ENCODE assay signal across 24 cellular contexts in genomic region chr5:142277796-142278195, GRCh38. TPM values are rescaled to one million over a fixed set of nuclear protein-coding genes. Genes with fewer than 3 reads are reported as not detected.
DNase-seq lines count a peak whose midpoint lies in the region; ATAC-seq and TF ChIP-seq lines count a peak whose summit lies in the region.
"Had no signal": no experiment of that assay in that cellular context is flagged by ENCODE, and none has a peak within 500 bp of the region (broad histone marks: within the 10 kb centered on the region; RNA-seq: fewer than 3 reads in every experiment).

No MANE protein-coding gene starts in this region.

- no peak for ATAC-seq in GM18511 (IDR thresholded peaks at IDR 0.05; ENCODE audit: unreplicated experiment)

- POLR2A ChIA-PET in Caco-2 (lab: Charles Lee), result no interaction called here
- POLR2A ChIA-PET in PC-9 (lab: Charles Lee; ENCODE audit: unreplicated experiment), result no interaction called here

- H3K27ac ChIP-seq in PC-9, result no peak overlapping the region
- H3K27ac ChIP-seq: HL-60 had no signal

- no peak overlapping the region for H2AFZ ChIP-seq in PC-9

- peak overlapping the region; percentile 16 for H3K27ac Mint-ChIP-seq in Caco-2 (ENCODE audit: unreplicated experiment)
- H3K27ac Mint-ChIP-seq in nephron, result peak overlapping the region; percentile 96 to 98 (median 98)
- H3K27ac Mint-ChIP-seq in mesothelial cell of epicardium, result no peak overlapping the region
- H3K27ac Mint-ChIP-seq: CD4-positive, alpha-beta T cell; H9; IgD-negative memory B cell had no signal

- no peaks in the 10 kb centered on the region for H3K27me3 ChIP-seq in Caco-2 (replicated peaks; ENCODE audit: control insufficient read depth, insufficient read depth, low read length)
- no peaks in the 10 kb centered on the region for H3K27me3 ChIP-seq in PC-9 (ENCODE audit: insufficient read depth, low read depth)
- H3K27me3 ChIP-seq: MG63 had no signal

- H3K9me2 ChIP-seq in PC-9 (ENCODE audit: insufficient read depth), result no peaks in the 10 kb centered on the region
- H3K9me2 ChIP-seq: SK-N-SH had no signal

- intact Hi-C loops in Caco-2 (cut with micrococcal nuclease; ENCODE audit: unreplicated experiment), result no loop called here
- intact Hi-C loops in PC-9 (cut with micrococcal nuclease; ENCODE audit: unreplicated experiment), result loop anchor here (5.0 kb wide), 1 partner anchor 60 kb away; no protein-coding TSS in a partner anchor

- H3K4me3 ChIP-seq in Caco-2 (ENCODE audit: low read depth, low read length), result no peak overlapping the region
- H3K4me3 ChIP-seq in PC-9, result no peak overlapping the region
- H3K4me3 ChIP-seq: MG63 had no signal

- peaks cover 10% of the 10 kb centered on the region; the same call in 1 of the 2 replicates for H3F3A ChIP-seq in PC-9 (ENCODE audit: insufficient read depth, low read depth)

- no peaks in the 10 kb centered on the region for H3K9me3 Mint-ChIP-seq in Caco-2 (ENCODE audit: unreplicated experiment)
- no peaks in the 10 kb centered on the region for H3K9me3 Mint-ChIP-seq in nephron
- no peaks in the 10 kb centered on the region for H3K9me3 Mint-ChIP-seq in mesothelial cell of epicardium
- H3K9me3 Mint-ChIP-seq: CD4-positive, alpha-beta T cell; H9; IgD-negative memory B cell had no signal

- H3K4me1 ChIP-seq in Caco-2 (peaks cover 23% of the 10 kb centered on the region), PC-9 (replicated peaks; ENCODE audit: insufficient read depth) (peaks cover 47% of the 10 kb centered on the region)

- H3K4me1 Mint-ChIP-seq in Caco-2 (ENCODE audit: low read depth, unreplicated experiment) (peaks cover 18% of the 10 kb centered on the region), nephron (peaks cover 35% of the 10 kb centered on the region), mesothelial cell of epicardium (peaks cover 26% of the 10 kb centered on the region)
- H3K4me1 Mint-ChIP-seq: IgD-negative memory B cell had no signal

- no peaks in the 10 kb centered on the region for H3K79me2 ChIP-seq in PC-9 (ENCODE audit: low read depth)

- no TSS peak for BruUV-seq in Caco-2 (replicated peaks; lab: Mats Ljungman, UMichigan)
- BruUV-seq in PC-9 (replicated peaks; lab: Mats Ljungman, UMichigan), result no TSS peak

- no peaks in the 10 kb centered on the region for H3K27me3 Mint-ChIP-seq in Caco-2 (ENCODE audit: insufficient read depth, unreplicated experiment)
- H3K27me3 Mint-ChIP-seq in nephron (ENCODE audit: low read depth), result no peaks in the 10 kb centered on the region
- H3K27me3 Mint-ChIP-seq in mesothelial cell of epicardium (ENCODE audit: low read depth), result no peaks in the 10 kb centered on the region
- H3K27me3 Mint-ChIP-seq: CD4-positive, alpha-beta T cell had no signal

- TF ChIP-seq CTCF in Caco-2 (IDR thresholded peaks at IDR 0.05; ENCODE audit: insufficient read depth in 1 of 2, low read depth in 1 of 2, low read length in 1 of 2, severe bottlenecking in 1 of 2, unreplicated experiment in 1 of 2) (no peak), PC-9 (conservative IDR thresholded peaks at IDR 0.05) (no peak), nephron (IDR thresholded peaks at IDR 0.05; ENCODE audit: unreplicated experiment in 3 of 3) (no peak), mesothelial cell of epicardium (IDR thresholded peaks at IDR 0.05; ENCODE audit: unreplicated experiment) (no peak)

- H3K9me3 ChIP-seq in Caco-2, result no peaks in the 10 kb centered on the region
- H3K9me3 ChIP-seq in PC-9 (ENCODE audit: insufficient read depth, low read depth), result no peaks in the 10 kb centered on the region
- H3K9me3 ChIP-seq: MG63, SK-N-SH had no signal

- H3K4me2 ChIP-seq in PC-9, result peak overlapping the region; percentile 13; the same call in 1 of the 2 replicates
- H3K4me2 ChIP-seq: SK-N-SH had no signal

- CTCF ChIA-PET in Caco-2 (lab: Charles Lee), result no interaction called here
- CTCF ChIA-PET in PC-9 (lab: Charles Lee), result no interaction called here

- H3K36me3 Mint-ChIP-seq in Caco-2 (ENCODE audit: insufficient read depth, unreplicated experiment) (no peaks in the 10 kb centered on the region), nephron (ENCODE audit: low read depth) (no peaks in the 10 kb centered on the region), mesothelial cell of epicardium (no peaks in the 10 kb centered on the region)
- H3K36me3 Mint-ChIP-seq: IgD-negative memory B cell had no signal

- H3K4me3 Mint-ChIP-seq in Caco-2 (ENCODE audit: unreplicated experiment) (no peak overlapping the region), nephron (no peak overlapping the region), mesothelial cell of epicardium (no peak overlapping the region)
- H3K4me3 Mint-ChIP-seq: CD4-positive, alpha-beta T cell; H9; IgD-negative memory B cell had no signal

- H4K20me1 ChIP-seq in PC-9 (ENCODE audit: insufficient read depth), result no peaks in the 10 kb centered on the region

- DNase-seq in Caco-2 (no peak), PC-9 (no peak), islet precursor cell (peak; percentile 5), mesothelial cell of epicardium (ENCODE audit: low spot score in 2 of 2, unreplicated experiment in 2 of 2) (no peak), HPDE6-E6E7 (ENCODE audit: extremely low spot score) (no peak), NCI-H446 (lab: John Stamatoyannopoulos, UW) (no peak)
- DNase-seq: CD4-positive, alpha-beta T cell; DMS79; H9; Kasumi-1; MG63; NCI-H1048; NCI-H146; NCI-H2029 treated with DMSO at 0.1 percent for 48 hours; NCI-H2171 treated with DMSO at 0.1 percent for 48 hours; NCI-H82; OCI-M1; RPMI8226; SHP77 treated with DMSO at 0.1 percent for 48 hours; SK-N-SH had no signal

- H3K36me3 ChIP-seq in Caco-2 (ENCODE audit: control insufficient read depth, insufficient read depth, low read length) (no peaks in the 10 kb centered on the region), PC-9 (ENCODE audit: low read depth) (no peaks in the 10 kb centered on the region)
- H3K36me3 ChIP-seq: MG63 had no signal

RNA-seq across cellular contexts. Expression of gene SPRY4, which starts 47.0 kb away (rescaled TPM):
- total RNA-seq in Caco-2 (2022) (7.7 and 8.3 TPM in 2 replicates), PC-9 (2021) (6.9 and 11.0 TPM in 2 replicates), mesothelial cell of epicardium (21.3 to 21.5 TPM (median 21.4 TPM) in 3 replicates)
